ENCODE assay signal across 9 cellular contexts in the genomic region with DNA sequence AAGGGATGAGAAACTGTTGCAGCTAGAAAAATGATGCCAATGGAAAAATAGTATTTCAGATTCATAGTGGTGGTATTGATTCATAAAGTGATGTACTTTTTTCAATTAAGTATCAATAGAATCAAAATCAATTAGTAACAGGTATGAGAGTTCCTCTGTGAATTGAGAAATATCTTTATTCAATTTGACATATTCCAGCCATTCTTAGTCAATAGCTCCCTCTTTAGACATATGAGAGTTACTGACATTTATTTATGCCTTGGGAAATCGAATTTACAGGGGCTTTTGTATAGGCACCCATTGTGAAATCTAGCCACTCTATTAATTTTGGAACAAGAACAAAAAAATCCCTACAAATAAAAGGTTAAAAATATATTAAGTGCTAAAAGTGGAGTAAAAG.
DNase-seq lines count a peak whose midpoint lies in the region; ATAC-seq and TF ChIP-seq lines count a peak whose summit lies in the region.
"Had no signal": no experiment of that assay in that cellular context is flagged by ENCODE, and none has a peak within 500 bp of the region (broad histone marks: within the 10 kb centered on the region; RNA-seq: fewer than 3 reads in every experiment).

No MANE protein-coding gene starts in this region.

- H3K27ac ChIP-seq in A673 (ENCODE audit: low read depth, low read length, poor library complexity, severe bottlenecking), result no peak overlapping the region
- no peak overlapping the region for H3K27ac ChIP-seq in DOHH2 (ENCODE audit: low read depth, low read length)

- no peaks in the 10 kb centered on the region for H3K4me1 Mint-ChIP-seq in activated CD4-positive, alpha-beta T cell treated with anti-CD3 and anti-CD28 coated beads, Interleukin-2, amount 10 ng/mL, durations not matched to agents 24 days and 14 days

- H3K4me1 ChIP-seq in A673 (ENCODE audit: insufficient read depth, low read length, poor library complexity, severe bottlenecking) (no peaks in the 10 kb centered on the region), DOHH2 (ENCODE audit: control insufficient read depth, low read length) (no peaks in the 10 kb centered on the region)

- intact Hi-C loops in A673 (cut with micrococcal nuclease; ENCODE audit: unreplicated experiment), result no loop called here
- intact Hi-C loops in activated CD4-positive, alpha-beta T cell treated with anti-CD3 and anti-CD28 coated beads, Interleukin-2, amount 10 ng/mL, durations not matched to agents 24 days and 14 days (cut with micrococcal nuclease), result no loop called here

- H3K27me3 Mint-ChIP-seq in activated CD4-positive, alpha-beta T cell treated with anti-CD3 and anti-CD28 coated beads, Interleukin-2, amount 10 ng/mL, durations not matched to agents 24 days and 14 days, result no peaks in the 10 kb centered on the region

- no peak overlapping the region for H3K4me2 ChIP-seq in DOHH2 (ENCODE audit: low read length)

- no peak for ATAC-seq in HG02884 (IDR thresholded peaks at IDR 0.05; ENCODE audit: unreplicated experiment)
- no peak for ATAC-seq in GM18907 (IDR thresholded peaks at IDR 0.05; ENCODE audit: unreplicated experiment)

- no peaks in the 10 kb centered on the region for H4K20me1 ChIP-seq in DOHH2 (ENCODE audit: control insufficient read depth, insufficient read depth, low read depth, low read length)

- H3K36me3 Mint-ChIP-seq in activated CD4-positive, alpha-beta T cell treated with anti-CD3 and anti-CD28 coated beads, Interleukin-2, amount 10 ng/mL, durations not matched to agents 24 days and 14 days (ENCODE audit: low read depth), result no peaks in the 10 kb centered on the region

- POLR2A ChIA-PET in A673 (lab: Charles Lee; ENCODE audit: low non-redundant PET), result no interaction called here

- DNase-seq in A673 (ENCODE audit: low spot score), result peak; percentile 17
- DNase-seq in NCI-H526 treated with DMSO at 0.1 percent for 48 hours (lab: John Stamatoyannopoulos, UW), result peak; percentile 4
- DNase-seq in fibroblast of mammary gland (ENCODE audit: low read depth), result peak; percentile 17
- no peak for DNase-seq in activated CD4-positive, alpha-beta T cell treated with anti-CD3 and anti-CD28 coated beads, Interleukin-2, amount 10 ng/mL, durations not matched to agents 24 days and 14 days
- DNase-seq in NCI-H1417 treated with DMSO at 0.1 percent for 48 hours (lab: John Stamatoyannopoulos, UW), result no peak
- DNase-seq: occipital lobe had no signal

- peaks cover 4% of the 10 kb centered on the region for H3K9me3 Mint-ChIP-seq in activated CD4-positive, alpha-beta T cell treated with anti-CD3 and anti-CD28 coated beads, Interleukin-2, amount 10 ng/mL, durations not matched to agents 24 days and 14 days

- no peaks in the 10 kb centered on the region for H3K27me3 ChIP-seq in A673 (replicated peaks; ENCODE audit: insufficient read depth, low read depth, low read length, poor library complexity)
- no peaks in the 10 kb centered on the region for H3K27me3 ChIP-seq in DOHH2 (ENCODE audit: control insufficient read depth, low read length)

- TF ChIP-seq CTCF in A673 (conservative IDR thresholded peaks at IDR 0.05; ENCODE audit: low read depth, low read length) (peak; percentile 44; the same call in 1 of the 2 replicates), DOHH2 (IDR thresholded peaks at IDR 0.05; ENCODE audit: low read depth, low read length, poor library complexity, severe bottlenecking) (peak; percentile 37), fibroblast of mammary gland (conservative IDR thresholded peaks at IDR 0.05; ENCODE audit: control insufficient read depth, insufficient read depth, low read depth, low read length) (peak; percentile 40)

- CTCF ChIA-PET in A673 (lab: Charles Lee), result no interaction called here

- H3K4me3 ChIP-seq in A673 (ENCODE audit: low read depth, low read length, poor library complexity, severe bottlenecking), result no peak overlapping the region
- H3K4me3 ChIP-seq in DOHH2 (ENCODE audit: low read length), result no peak overlapping the region
- no peak overlapping the region for H3K4me3 ChIP-seq in fibroblast of mammary gland (ENCODE audit: control insufficient read depth, low read depth, low read length)

- no peaks in the 10 kb centered on the region for H3F3A ChIP-seq in DOHH2 (ENCODE audit: control insufficient read depth, insufficient read depth)

- H3K4me3 Mint-ChIP-seq in activated CD4-positive, alpha-beta T cell treated with anti-CD3 and anti-CD28 coated beads, Interleukin-2, amount 10 ng/mL, durations not matched to agents 24 days and 14 days, result no peak overlapping the region

- H3K9me2 ChIP-seq in DOHH2 (replicated peaks; ENCODE audit: control insufficient read depth, low read length), result no peaks in the 10 kb centered on the region

- H3K27ac Mint-ChIP-seq in activated CD4-positive, alpha-beta T cell treated with anti-CD3 and anti-CD28 coated beads, Interleukin-2, amount 10 ng/mL, durations not matched to agents 24 days and 14 days, result no peak overlapping the region

- H3K79me2 ChIP-seq in DOHH2 (ENCODE audit: control insufficient read depth, low read length), result no peaks in the 10 kb centered on the region

- no peaks in the 10 kb centered on the region for H3K9me3 ChIP-seq in A673 (ENCODE audit: low read depth, low read length, poor library complexity, severe bottlenecking)
- no peaks in the 10 kb centered on the region for H3K9me3 ChIP-seq in DOHH2 (ENCODE audit: control insufficient read depth, insufficient read depth, low read length)

- H3K36me3 ChIP-seq in A673 (ENCODE audit: insufficient read depth, low read length, poor library complexity, severe bottlenecking) (no peaks in the 10 kb centered on the region), DOHH2 (ENCODE audit: control insufficient read depth, low read length) (no peaks in the 10 kb centered on the region)

- BruUV-seq in A673 (replicated peaks; lab: Mats Ljungman, UMichigan), result no TSS peak

Comparison
In these comparisons a context has a peak if more than half of its experiments do, and no peak if none do; other contexts are left out.
1. DNase-seq: peak in A673 (single experiment), NCI-H526 treated with DMSO at 0.1 percent for 48 hours (single experiment) and fibroblast of mammary gland (single experiment); none in activated CD4-positive, alpha-beta T cell treated with anti-CD3 and anti-CD28 coated beads, Interleukin-2, amount 10 ng/mL, durations not matched to agents 24 days and 14 days (single experiment) and NCI-H1417 treated with DMSO at 0.1 percent for 48 hours (single experiment).
2. Peak in every context shown above with its lines, with median percentiles within 50 percentile points of each other: CTCF ChIP-seq.